Comparison of ENCODE assay signal across 22 cellular contexts in the genomic region with DNA sequence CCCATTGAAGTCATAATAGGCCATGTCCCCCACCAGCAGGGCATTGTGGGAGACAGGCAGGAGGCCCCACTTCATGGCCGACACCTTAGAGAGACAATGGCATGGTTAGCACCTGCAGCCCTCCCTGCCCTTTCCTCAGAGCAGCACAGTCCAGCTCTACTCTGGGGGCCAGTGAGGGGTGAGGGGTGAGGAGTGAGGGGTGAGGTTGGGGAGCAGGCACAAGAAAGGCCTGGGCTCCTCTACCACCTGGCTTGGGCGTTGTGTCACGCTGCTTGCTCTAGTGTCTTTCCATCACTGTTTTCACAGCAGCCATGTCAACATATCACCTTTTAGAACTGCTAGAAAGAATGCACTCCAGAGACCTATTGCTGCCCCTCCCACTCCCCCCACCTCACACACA.
"Had no signal": no experiment of that assay in that cellular context is flagged by ENCODE, and none has a peak within 500 bp of the region (broad histone marks: within the 10 kb centered on the region; RNA-seq: fewer than 3 reads in every experiment).

No MANE protein-coding gene starts in this region.

- H3K27ac ChIP-seq: body of pancreas, suprapubic skin, transverse colon had no signal

- H3K4me3 ChIP-seq: body of pancreas, suprapubic skin, transverse colon had no signal

- H3K27me3 ChIP-seq: body of pancreas, transverse colon had no signal

- FAIRE-seq: colon, endometrium, islet of Langerhans had no signal

- H3K36me3 ChIP-seq: suprapubic skin, transverse colon had no signal

- ATAC-seq: body of pancreas; left colon; stimulated activated naive CD8-positive, alpha-beta T cell treated with anti-CD3 and anti-CD28 coated beads, Interleukin-15, amount 100 ng/mL, for 72 hours had no signal

- H3K4me1 ChIP-seq: body of pancreas, suprapubic skin, transverse colon had no signal

- DNase-seq: activated CD4-positive, alpha-beta T cell treated with anti-CD3 and anti-CD28 coated beads for 1 hour; activated CD8-positive, alpha-beta memory T cell treated with anti-CD3 and anti-CD28 coated beads for 24 hours; activated naive CD4-positive, alpha-beta T cell; body of pancreas; caudate nucleus; erythroblast; foreskin melanocyte; glutamatergic neuron; hippocampal formation; left colon; midbrain; nephron progenitor cell; occipital lobe; posterior cingulate gyrus; retina; stimulated activated CD4-positive, alpha-beta T cell treated with anti-CD3 and anti-CD28 coated beads, Interleukin-2, amount 100 ng/mL, for 48 hours; stimulated activated naive CD8-positive, alpha-beta T cell treated with anti-CD3 and anti-CD28 coated beads, Interleukin-15, amount 100 ng/mL, for 72 hours; transverse colon had no signal

- H3K9me3 ChIP-seq: body of pancreas, suprapubic skin, transverse colon had no signal
